1 cellular context compared by ENCODE assay signal in genomic region chr9:35646583-35647265, GRCh38.
A peak's percentile ranks its signal among the peaks of the same experiment; 100 is the strongest.
TF ChIP-seq lines count a peak whose summit lies in the region.

No MANE protein-coding gene starts in this region.

TF ChIP-seq in K562, 482 proteins besides CTCF, POLR2A, EP300 and RAD21 (continued from another document and continues in another):
- no peak for TF ChIP-seq ZMIZ1 (IDR thresholded peaks at IDR 0.05; ENCODE audit: low read depth in 2 of 2, low read length in 2 of 2)
- no peak for TF ChIP-seq CEBPG (CRISPR knock-in tag; IDR thresholded peaks at IDR 0.05)
- TF ChIP-seq CEBPG (tag; conservative IDR thresholded peaks at IDR 0.05 in 1 of 2, IDR thresholded peaks at IDR 0.05 in 1 of 2), result no peak
- TF ChIP-seq, protein P1, sequence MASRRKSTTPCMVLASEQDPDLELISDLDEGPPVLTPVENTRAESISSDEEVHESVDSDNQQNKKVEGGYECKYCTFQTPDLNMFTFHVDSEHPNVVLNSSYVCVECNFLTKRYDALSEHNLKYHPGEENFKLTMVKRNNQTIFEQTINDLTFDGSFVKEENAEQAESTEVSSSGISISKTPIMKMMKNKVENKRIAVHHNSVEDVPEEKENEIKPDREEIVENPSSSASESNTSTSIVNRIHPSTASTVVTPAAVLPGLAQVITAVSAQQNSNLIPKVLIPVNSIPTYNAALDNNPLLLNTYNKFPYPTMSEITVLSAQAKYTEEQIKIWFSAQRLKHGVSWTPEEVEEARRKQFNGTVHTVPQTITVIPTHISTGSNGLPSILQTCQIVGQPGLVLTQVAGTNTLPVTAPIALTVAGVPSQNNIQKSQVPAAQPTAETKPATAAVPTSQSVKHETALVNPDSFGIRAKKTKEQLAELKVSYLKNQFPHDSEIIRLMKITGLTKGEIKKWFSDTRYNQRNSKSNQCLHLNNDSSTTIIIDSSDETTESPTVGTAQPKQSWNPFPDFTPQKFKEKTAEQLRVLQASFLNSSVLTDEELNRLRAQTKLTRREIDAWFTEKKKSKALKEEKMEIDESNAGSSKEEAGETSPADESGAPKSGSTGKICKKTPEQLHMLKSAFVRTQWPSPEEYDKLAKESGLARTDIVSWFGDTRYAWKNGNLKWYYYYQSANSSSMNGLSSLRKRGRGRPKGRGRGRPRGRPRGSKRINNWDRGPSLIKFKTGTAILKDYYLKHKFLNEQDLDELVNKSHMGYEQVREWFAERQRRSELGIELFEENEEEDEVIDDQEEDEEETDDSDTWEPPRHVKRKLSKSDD (conservative IDR thresholded peaks at IDR 0.05; ENCODE audit: low read length), result no peak
- TF ChIP-seq KHSRP (IDR thresholded peaks at IDR 0.05), result no peak
- TF ChIP-seq TEAD4 (IDR thresholded peaks at IDR 0.05; ENCODE audit: low read length), result no peak
- TF ChIP-seq TEAD4 (CRISPR knock-in tag; IDR thresholded peaks at IDR 0.05; ENCODE audit: borderline replicate concordance), result no peak
- no peak for TF ChIP-seq ZKSCAN1 (IDR thresholded peaks at IDR 0.05; ENCODE audit: low read depth, low read length)
- TF ChIP-seq RERE (CRISPR knock-in tag; IDR thresholded peaks at IDR 0.05; ENCODE audit: borderline replicate concordance), result no peak
- TF ChIP-seq TBL1XR1 (IDR thresholded peaks at IDR 0.05; ENCODE audit: low read length in 2 of 2), result no peak
- TF ChIP-seq TAF7 (tag; IDR thresholded peaks at IDR 0.05), result no peak
- no peak for TF ChIP-seq GATAD2B (IDR thresholded peaks at IDR 0.05; ENCODE audit: borderline replicate concordance)
- no peak for TF ChIP-seq YBX1 (IDR thresholded peaks at IDR 0.05)
- no peak for TF ChIP-seq BRD9 (IDR thresholded peaks at IDR 0.05; ENCODE audit: low read depth, partially characterized antibody)
- no peak for TF ChIP-seq HDAC2 (IDR thresholded peaks at IDR 0.05)
- TF ChIP-seq, protein P2, sequence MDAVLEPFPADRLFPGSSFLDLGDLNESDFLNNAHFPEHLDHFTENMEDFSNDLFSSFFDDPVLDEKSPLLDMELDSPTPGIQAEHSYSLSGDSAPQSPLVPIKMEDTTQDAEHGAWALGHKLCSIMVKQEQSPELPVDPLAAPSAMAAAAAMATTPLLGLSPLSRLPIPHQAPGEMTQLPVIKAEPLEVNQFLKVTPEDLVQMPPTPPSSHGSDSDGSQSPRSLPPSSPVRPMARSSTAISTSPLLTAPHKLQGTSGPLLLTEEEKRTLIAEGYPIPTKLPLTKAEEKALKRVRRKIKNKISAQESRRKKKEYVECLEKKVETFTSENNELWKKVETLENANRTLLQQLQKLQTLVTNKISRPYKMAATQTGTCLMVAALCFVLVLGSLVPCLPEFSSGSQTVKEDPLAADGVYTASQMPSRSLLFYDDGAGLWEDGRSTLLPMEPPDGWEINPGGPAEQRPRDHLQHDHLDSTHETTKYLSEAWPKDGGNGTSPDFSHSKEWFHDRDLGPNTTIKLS (IDR thresholded peaks at IDR 0.05; ENCODE audit: borderline replicate concordance, low read depth), result peak; percentile 65
- no peak for TF ChIP-seq GTF3C2 (IDR thresholded peaks at IDR 0.05; ENCODE audit: borderline replicate concordance, extremely low read depth, insufficient read length)
- TF ChIP-seq NUFIP1 (IDR thresholded peaks at IDR 0.05; ENCODE audit: partially characterized antibody), result no peak
- TF ChIP-seq ZNF143 (CRISPR knock-in tag; IDR thresholded peaks at IDR 0.05), result peak; percentile 91
- TF ChIP-seq CBFA2T3 (IDR thresholded peaks at IDR 0.05), result no peak
- TF ChIP-seq HNRNPUL1 (IDR thresholded peaks at IDR 0.05; ENCODE audit: low read length), result no peak
- no peak for TF ChIP-seq DMBX1 (CRISPR knock-in tag; IDR thresholded peaks at IDR 0.05; ENCODE audit: borderline replicate concordance)
- TF ChIP-seq, protein P3, sequence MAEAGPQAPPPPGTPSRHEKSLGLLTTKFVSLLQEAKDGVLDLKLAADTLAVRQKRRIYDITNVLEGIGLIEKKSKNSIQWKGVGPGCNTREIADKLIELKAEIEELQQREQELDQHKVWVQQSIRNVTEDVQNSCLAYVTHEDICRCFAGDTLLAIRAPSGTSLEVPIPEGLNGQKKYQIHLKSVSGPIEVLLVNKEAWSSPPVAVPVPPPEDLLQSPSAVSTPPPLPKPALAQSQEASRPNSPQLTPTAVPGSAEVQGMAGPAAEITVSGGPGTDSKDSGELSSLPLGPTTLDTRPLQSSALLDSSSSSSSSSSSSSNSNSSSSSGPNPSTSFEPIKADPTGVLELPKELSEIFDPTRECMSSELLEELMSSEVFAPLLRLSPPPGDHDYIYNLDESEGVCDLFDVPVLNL (CRISPR knock-in tag; IDR thresholded peaks at IDR 0.05; ENCODE audit: low read depth), result no peak
- TF ChIP-seq HNRNPL (IDR thresholded peaks at IDR 0.05; ENCODE audit: low read depth, low read length), result no peak
- no peak for TF ChIP-seq CCAR2 (IDR thresholded peaks at IDR 0.05; ENCODE audit: low read depth, low read length)
- TF ChIP-seq ZBTB43 (CRISPR knock-in tag; IDR thresholded peaks at IDR 0.05), result no peak
- TF ChIP-seq SNRNP70 (optimal IDR thresholded peaks at IDR 0.05; ENCODE audit: low read depth, low read length), result no peak
- TF ChIP-seq NCOA4 (IDR thresholded peaks at IDR 0.05; ENCODE audit: partially characterized antibody), result no peak
- no peak for TF ChIP-seq MTA1 (IDR thresholded peaks at IDR 0.05; ENCODE audit: borderline replicate concordance)
- no peak for TF ChIP-seq ZNF224 (CRISPR knock-in tag; IDR thresholded peaks at IDR 0.05)
- no peak for TF ChIP-seq ZNF282 (CRISPR knock-in tag; IDR thresholded peaks at IDR 0.05)
- TF ChIP-seq NCOA1 (IDR thresholded peaks at IDR 0.05; ENCODE audit: low read depth), result peak; percentile 35; the same call in 1 of the 2 replicates
- TF ChIP-seq, protein P4, sequence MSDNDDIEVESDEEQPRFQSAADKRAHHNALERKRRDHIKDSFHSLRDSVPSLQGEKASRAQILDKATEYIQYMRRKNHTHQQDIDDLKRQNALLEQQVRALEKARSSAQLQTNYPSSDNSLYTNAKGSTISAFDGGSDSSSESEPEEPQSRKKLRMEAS (CRISPR knock-in tag; IDR thresholded peaks at IDR 0.05), result 0 out of 2 replicates have a peak, but pooled peaks have one; percentile 25
- TF ChIP-seq ZNF274 (IDR thresholded peaks at IDR 0.05; ENCODE audit: borderline replicate concordance, low read depth, low read length), result no peak
- no peak for TF ChIP-seq ZNF583 (CRISPR knock-in tag; IDR thresholded peaks at IDR 0.05)
- TF ChIP-seq E2F8 (IDR thresholded peaks at IDR 0.05; ENCODE audit: low read depth, partially characterized antibody), result no peak
